ENCODE assay signal across 20 cellular contexts in the genomic region with DNA sequence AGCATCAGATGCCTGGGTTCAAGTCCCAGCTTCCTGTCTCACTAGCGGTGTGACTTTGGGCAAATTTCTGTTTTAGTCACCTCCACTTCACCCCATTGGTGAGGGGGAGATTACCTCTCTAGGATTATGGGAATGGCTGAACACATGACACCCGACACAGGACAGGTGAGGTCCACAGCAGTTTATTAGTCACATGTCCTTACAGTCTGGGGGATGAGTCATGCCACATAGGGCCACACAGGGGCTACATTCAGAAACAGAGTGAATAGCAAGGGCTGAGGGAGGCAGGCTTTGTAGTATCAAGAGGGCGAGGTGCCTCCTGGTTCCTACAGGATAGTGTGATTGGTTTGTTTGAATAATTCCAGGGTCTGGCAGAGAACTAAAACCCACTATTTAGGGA. TPM values are rescaled to one million over a fixed set of nuclear protein-coding genes. Genes with fewer than 3 reads are reported as not detected.
DNase-seq lines count a peak whose midpoint lies in the region; ATAC-seq and TF ChIP-seq lines count a peak whose summit lies in the region.
"Had no signal": no experiment of that assay in that cellular context is flagged by ENCODE, and none has a peak within 500 bp of the region (broad histone marks: within the 10 kb centered on the region; RNA-seq: fewer than 3 reads in every experiment).

No MANE protein-coding gene starts in this region.

- BruUV-seq in MCF 10A (replicated peaks; lab: Mats Ljungman, UMichigan) = no TSS peak

- H3K9me3 ChIP-seq in breast epithelium (no peaks in the 10 kb centered on the region), esophagus muscularis mucosa (peaks cover 0 to 4% (median 0%) of the 10 kb centered on the region in 4 donors)
- H3K9me3 ChIP-seq: Caco-2, Peyer's patch had no signal

- peaks cover 16% of the 10 kb centered on the region for H3K9me3 Mint-ChIP-seq in MCF 10A (ENCODE audit: unreplicated experiment)

- H3K4me3 ChIP-seq in breast epithelium (no peak overlapping the region), esophagus muscularis mucosa (no peak overlapping the region)
- H3K4me3 ChIP-seq: Peyer's patch had no signal

- CTCF ChIA-PET in MCF 10A (lab: Yijun Ruan, JAX) = interaction anchor here (0.8 kb wide), 1 partner anchor 23 kb away, joined by 4 read pairs; no protein-coding TSS in a partner anchor

- intact Hi-C loops in MCF 10A (cut with micrococcal nuclease) = no loop called here
- intact Hi-C loops in breast epithelium (cut with DNase I; ENCODE audit: low total_unique reads) = no loop called here
- intact Hi-C loops in esophagus muscularis mucosa (cut with DNase I) = no loop called here

- TF ChIP-seq EP300 in esophagus muscularis mucosa (IDR thresholded peaks at IDR 0.05) = no peak

- H3K27me3 Mint-ChIP-seq in MCF 10A (ENCODE audit: insufficient read depth, unreplicated experiment) = peaks cover 78% of the 10 kb centered on the region

- no peak for ATAC-seq in GM18870 (IDR thresholded peaks at IDR 0.05; ENCODE audit: unreplicated experiment)
- ATAC-seq in GM18909 (IDR thresholded peaks at IDR 0.05; ENCODE audit: poor library complexity, unreplicated experiment) = no peak
- ATAC-seq: SK-N-SH treated with all-trans-retinoic acid at 6 μM for 48 hours had no signal

- H3K36me3 ChIP-seq in breast epithelium (no peaks in the 10 kb centered on the region), esophagus muscularis mucosa (no peaks in the 10 kb centered on the region)
- H3K36me3 ChIP-seq: Peyer's patch had no signal

- H3K4me3 Mint-ChIP-seq in MCF 10A (ENCODE audit: unreplicated experiment) = no peak overlapping the region
- H3K4me3 Mint-ChIP-seq: CD14-positive monocyte, IgD-negative memory B cell had no signal

- POLR2A ChIA-PET in MCF 10A (lab: Yijun Ruan, JAX) = no interaction called here

- no peak overlapping the region for H3K27ac Mint-ChIP-seq in MCF 10A (ENCODE audit: low read depth, unreplicated experiment)
- H3K27ac Mint-ChIP-seq: CD14-positive monocyte, IgD-negative memory B cell had no signal

- H3K27me3 ChIP-seq in breast epithelium (peaks cover 0 to 5% of the 10 kb centered on the region in 2 donors), esophagus muscularis mucosa (peaks cover 0 to 41% (median 0%) of the 10 kb centered on the region in 4 donors)
- H3K27me3 ChIP-seq: Peyer's patch had no signal

- H3K4me1 ChIP-seq in breast epithelium = no peaks in the 10 kb centered on the region
- H3K4me1 ChIP-seq in esophagus muscularis mucosa = no peaks in the 10 kb centered on the region
- H3K4me1 ChIP-seq: Caco-2, Peyer's patch had no signal

- peaks cover 5% of the 10 kb centered on the region for H3K4me1 Mint-ChIP-seq in MCF 10A (ENCODE audit: insufficient read depth, unreplicated experiment)
- H3K4me1 Mint-ChIP-seq: CD14-positive monocyte, IgD-negative memory B cell had no signal

- TF ChIP-seq POLR2A in breast epithelium (IDR thresholded peaks at IDR 0.05) = no peak
- no peak for TF ChIP-seq POLR2A in esophagus muscularis mucosa (IDR thresholded peaks at IDR 0.05; ENCODE audit: low read depth)

- DNase-seq in MCF 10A (ENCODE audit: unreplicated experiment) (peak; percentile 11), breast epithelium (ENCODE audit: low spot score in 2 of 2) (no peak), M059J (ENCODE audit: low read depth) (peak; percentile 57), esophagus muscularis mucosa (ENCODE audit: extremely low spot score) (peak; percentile 62), renal cortical epithelial cell (ENCODE audit: low read depth) (peak; percentile 16)
- DNase-seq in activated effector memory CD4-positive, alpha-beta T cell treated with anti-CD3 and anti-CD28 coated beads, Interleukin-2, amount 50 U/mL, for 16 hours = no peak
- DNase-seq: Caco-2, DMS79 treated with DMSO at 0.1 percent for 48 hours, GF-D8, NCI-H1092, NCI-H1694, NCI-H345, NCI-H748 treated with DMSO at 0.1 percent for 48 hours, Peyer's patch, SHP77 had no signal

- no peaks in the 10 kb centered on the region for H3K36me3 Mint-ChIP-seq in MCF 10A (ENCODE audit: insufficient read depth, unreplicated experiment)
- H3K36me3 Mint-ChIP-seq: CD14-positive monocyte had no signal

- TF ChIP-seq CTCF in MCF 10A (IDR thresholded peaks at IDR 0.05; ENCODE audit: unreplicated experiment) (no peak), breast epithelium (IDR thresholded peaks at IDR 0.05) (no peak), esophagus muscularis mucosa (IDR thresholded peaks at IDR 0.05) (no peak)

- WGBS in esophagus muscularis mucosa = 87% methylated on average over 3 of the region's 3 CpGs

- H3K27ac ChIP-seq in breast epithelium (no peak overlapping the region), esophagus muscularis mucosa (replicated peaks in 1 of 4) (no peak overlapping the region)
- H3K27ac ChIP-seq: Peyer's patch had no signal

RNA-seq across cellular contexts. Expression of gene ITGA11, which starts 15.2 kb away (rescaled TPM):
- 0.19 TPM in 1 of 2 replicates, not detected in the other for total RNA-seq in MCF 10A (2022)
- 1 to 10 TPM; 7.8 to 8.5 (median 7.9) TPM for total RNA-seq in breast epithelium
- total RNA-seq in M059J (2014; rRNA removed; shearing (Covaris generic)) = 31.2 and 54.7 TPM in 2 replicates
- total RNA-seq in esophagus muscularis mucosa = 10 to 100 TPM in 2 of 4 donors, 1 to 10 TPM in 2; 3.3 to 15.8 (median 8.6) TPM
- under 0.01 and 9.2 TPM in 2 replicates for total RNA-seq in renal cortical epithelial cell

Comparison
In these comparisons a context has a peak if more than half of its experiments do, and no peak if none do; other contexts are left out.
1. DNase-seq: peak in MCF 10A (single experiment), M059J (single experiment), esophagus muscularis mucosa (single experiment) and renal cortical epithelial cell (single experiment); none in breast epithelium (0 of 2) and activated effector memory CD4-positive, alpha-beta T cell treated with anti-CD3 and anti-CD28 coated beads, Interleukin-2, amount 50 U/mL, for 16 hours (single experiment).